19 cellular contexts compared by ENCODE assay signal in the genomic region with DNA sequence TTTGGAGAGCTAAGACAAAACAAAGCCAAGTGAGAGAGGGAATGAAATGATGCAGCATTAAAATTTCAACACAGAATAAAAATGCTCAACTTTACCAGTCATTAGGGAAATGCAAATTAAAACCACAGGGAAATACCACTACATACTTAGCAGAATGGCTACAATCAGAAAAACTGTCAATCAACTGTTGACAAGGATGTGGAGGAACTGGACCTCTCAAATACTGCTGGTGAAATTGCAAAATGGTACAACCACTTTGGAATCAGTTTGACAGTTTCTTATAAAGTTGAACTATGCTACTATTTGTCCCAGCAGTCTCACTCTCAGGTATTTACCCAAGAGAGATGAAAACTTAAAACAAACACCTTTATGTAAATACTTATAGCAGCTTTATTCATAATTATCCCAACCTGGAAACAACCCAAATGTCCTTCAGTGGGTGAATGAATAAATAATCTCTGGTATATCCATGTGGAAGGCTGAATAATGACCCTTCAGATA. TPM values are rescaled to one million over a fixed set of nuclear protein-coding genes. Genes with fewer than 3 reads are reported as not detected.
DNase-seq lines count a peak whose midpoint lies in the region; ATAC-seq, FAIRE-seq and TF ChIP-seq lines count a peak whose summit lies in the region.
"Had no signal": no experiment of that assay in that cellular context is flagged by ENCODE, and none has a peak within 500 bp of the region (broad histone marks: within the 10 kb centered on the region; RNA-seq: fewer than 3 reads in every experiment).

No MANE protein-coding gene starts in this region.

- intact Hi-C loops in mammary epithelial cell (cut with micrococcal nuclease), result no loop called here
- intact Hi-C loops in Right ventricle myocardium inferior (cut with DNase I), result no loop called here

- H3K4ac ChIP-seq in mesendoderm (ENCODE audit: low read depth, low read length), result no peak overlapping the region

- H2AK5ac ChIP-seq in mesendoderm (ENCODE audit: low read length), result no peak overlapping the region

- H4K20me1 ChIP-seq in mammary epithelial cell (ENCODE audit: insufficient read depth, low read length), result no peaks in the 10 kb centered on the region

- H3K4me1 ChIP-seq in mammary epithelial cell (ENCODE audit: insufficient read depth, low read length) (peaks cover 30% of the 10 kb centered on the region), mesendoderm (ENCODE audit: control insufficient read depth, low read depth, low read length) (no peaks in the 10 kb centered on the region)
- H3K4me1 ChIP-seq: Peyer's patch had no signal

- H3K9ac ChIP-seq in mammary epithelial cell (ENCODE audit: insufficient read depth, low read length) (no peak overlapping the region), mesendoderm (ENCODE audit: low read length) (no peak overlapping the region)

- H3K4me3 ChIP-seq in mammary epithelial cell (replicated peaks in 1 of 3; ENCODE audit: insufficient read depth in 1 of 3, low read depth in 2 of 3, low read length in 3 of 3) (no peak overlapping the region), mesendoderm (ENCODE audit: low read length) (no peak overlapping the region)
- H3K4me3 ChIP-seq: Peyer's patch had no signal

- ATAC-seq in Right ventricle myocardium inferior, result no peak
- ATAC-seq in GM21367 (IDR thresholded peaks at IDR 0.05; ENCODE audit: unreplicated experiment), result no peak
- ATAC-seq in GM18861 (IDR thresholded peaks at IDR 0.05; ENCODE audit: unreplicated experiment), result no peak
- ATAC-seq: T-helper 17 cell had no signal

- peaks cover 4% of the 10 kb centered on the region for H3K9me3 ChIP-seq in mammary epithelial cell (replicated peaks; ENCODE audit: insufficient read depth, low read length)

- H4K5ac ChIP-seq in mesendoderm (ENCODE audit: low read length), result no peak overlapping the region

- H3K79me2 ChIP-seq in mammary epithelial cell (ENCODE audit: insufficient read depth, low read length) (no peaks in the 10 kb centered on the region), mesendoderm (ENCODE audit: control insufficient read depth, insufficient read depth, low read length) (no peaks in the 10 kb centered on the region)

- H2BK15ac ChIP-seq in mesendoderm (replicated peaks; ENCODE audit: low read depth), result no peak overlapping the region

- DNase-seq in GM18507 (ENCODE audit: extremely low spot score, insufficient read length, low read depth), result no peak
- DNase-seq in NCI-H526 (lab: John Stamatoyannopoulos, UW), result peak; percentile 32 to 49
- DNase-seq in mammary epithelial cell, result no peak
- DNase-seq in mesendoderm, result peak; percentile 8
- DNase-seq in Right ventricle myocardium inferior (ENCODE audit: missing footprints), result no peak
- DNase-seq in LoVo (ENCODE audit: low spot score), result no peak
- DNase-seq: AML-193; CD4-positive, CD25-positive, alpha-beta regulatory T cell; DMS79 treated with DMSO at 0.1 percent for 48 hours; GDM1; HCEC 1CT; NCI-H1092; NCI-H1930; NCI-H524; Peyer's patch; SHP77 treated with DMSO at 0.1 percent for 48 hours; T-helper 17 cell had no signal

- no peak overlapping the region for H3K23ac ChIP-seq in mesendoderm (ENCODE audit: low read length)

- no peak overlapping the region for H2BK5ac ChIP-seq in mesendoderm (ENCODE audit: low read length)

- no peaks in the 10 kb centered on the region for H3K79me1 ChIP-seq in mesendoderm (ENCODE audit: low read length)

- H4K8ac ChIP-seq in mesendoderm (ENCODE audit: low read depth, low read length), result no peak overlapping the region

- no peak overlapping the region for H3K56ac ChIP-seq in mesendoderm (ENCODE audit: low read length)

- H3K4me2 ChIP-seq in mammary epithelial cell (ENCODE audit: insufficient read depth, low read depth, low read length), result peak overlapping the region; percentile 21
- H3K4me2 ChIP-seq in mesendoderm (ENCODE audit: low read length), result no peak overlapping the region

- CTCF ChIA-PET in mammary epithelial cell (lab: Charles Lee; ENCODE audit: low non-redundant PET), result interaction anchor here (0.6 kb wide), 1 partner anchor 55 kb away, joined by 3 read pairs; no protein-coding TSS in a partner anchor

- H3K36me3 ChIP-seq in mammary epithelial cell (ENCODE audit: insufficient read depth, low read length) (no peaks in the 10 kb centered on the region), mesendoderm (ENCODE audit: control insufficient read depth, insufficient read depth, low read length) (no peaks in the 10 kb centered on the region)
- H3K36me3 ChIP-seq: Peyer's patch had no signal

- BruUV-seq in mammary epithelial cell (replicated peaks; lab: Mats Ljungman, UMichigan), result no TSS peak

- dilution Hi-C loops in mammary epithelial cell (cut with HindIII; ENCODE audit: low sequenced_read_pairs), result no loop called here

- H3K27ac ChIP-seq in mammary epithelial cell (ENCODE audit: insufficient read depth, low read depth, low read length) (peak overlapping the region; percentile 16), mesendoderm (ENCODE audit: low read depth, low read length) (no peak overlapping the region)
- H3K27ac ChIP-seq: Peyer's patch had no signal

- no peak for TF ChIP-seq CTCF in mammary epithelial cell (conservative IDR thresholded peaks at IDR 0.05 in 1 of 2, IDR thresholded peaks at IDR 0.05 in 1 of 2; ENCODE audit: extremely low read depth in 1 of 2, insufficient read depth in 1 of 2, low read depth in 1 of 2, low read length in 2 of 2)

- peak; percentile 67 for FAIRE-seq in GM18507 (lab: Jason Lieb, UNC)

- no peak overlapping the region for H2AFZ ChIP-seq in mammary epithelial cell (ENCODE audit: low read depth, low read length)

- H3K27me3 ChIP-seq in mammary epithelial cell (ENCODE audit: insufficient read depth, low read length) (no peaks in the 10 kb centered on the region), mesendoderm (ENCODE audit: insufficient read depth, low read length, poor library complexity) (no peaks in the 10 kb centered on the region)
- H3K27me3 ChIP-seq: Peyer's patch had no signal

- no peak overlapping the region for H3K18ac ChIP-seq in mesendoderm (ENCODE audit: low read length)

- in situ Hi-C loops in mammary epithelial cell (cut with MboI; ENCODE audit: low sequenced_read_pairs in 2 of 2), result no loop called here

- H2BK120ac ChIP-seq in mesendoderm (ENCODE audit: low read depth, low read length), result no peak overlapping the region

RNA-seq across cellular contexts. Expression of gene KTN1, which starts 43.7 kb away (rescaled TPM):
- 100 to 1,000 TPM; 117 to 150 TPM for total RNA-seq in mammary epithelial cell
- 57.6 TPM for polyA plus RNA-seq in mammary epithelial cell
- 34.6 TPM for polyA minus RNA-seq in mammary epithelial cell
- 177 TPM for polyA plus RNA-seq in mesendoderm (2013, experiment 1 of 2)
- polyA plus RNA-seq in mesendoderm (2013, experiment 2 of 2), result 176 TPM
- 288 TPM for total RNA-seq in Right ventricle myocardium inferior

Comparison
In these comparisons a context has a peak if more than half of its experiments do, and no peak if none do; other contexts are left out.
1. DNase-seq: peak in NCI-H526 (2 of 2) and mesendoderm (single experiment); none in GM18507 (single experiment), mammary epithelial cell (single experiment), Right ventricle myocardium inferior (single experiment) and LoVo (single experiment).